9 cellular contexts compared by ENCODE assay signal in the genomic region with DNA sequence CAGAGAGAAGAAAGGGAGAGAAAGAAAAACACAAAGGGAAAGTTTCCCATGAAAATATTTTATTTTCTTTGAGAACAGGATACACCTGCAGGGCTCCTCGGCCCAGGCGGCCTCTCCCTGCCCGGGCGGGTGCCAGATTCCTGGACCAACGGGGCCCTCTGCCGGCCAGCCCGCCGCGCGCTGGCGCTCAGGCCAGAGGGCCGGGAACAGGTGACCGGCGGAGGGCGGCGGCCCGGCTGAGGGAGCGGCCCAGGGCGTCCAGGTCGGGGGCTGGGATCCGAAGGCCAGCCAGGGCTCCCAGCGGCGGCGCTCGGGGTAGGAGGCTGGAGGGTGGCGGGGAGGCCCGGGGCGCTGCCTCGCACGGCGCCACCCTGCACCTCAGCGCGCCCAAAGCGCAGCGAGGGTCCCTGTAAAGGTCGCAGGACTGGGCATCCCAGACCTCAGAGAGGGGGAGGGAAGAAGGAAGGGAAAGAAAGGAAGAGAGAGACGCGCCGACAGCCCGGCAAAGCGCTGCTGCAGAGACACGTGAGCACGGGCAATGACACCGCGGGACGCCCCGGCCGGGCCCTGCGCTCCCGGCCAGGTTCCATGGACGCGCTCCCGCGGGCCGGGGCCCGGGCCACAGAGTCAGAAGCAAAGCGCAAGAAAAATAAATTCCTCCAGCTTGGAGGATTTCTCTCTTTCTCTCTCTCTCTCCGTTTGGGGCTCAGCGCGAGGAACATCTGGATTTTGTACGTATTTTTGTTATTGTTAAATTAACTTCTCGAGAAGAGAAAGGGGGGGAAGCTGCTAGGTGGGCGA. TPM values are rescaled to one million over a fixed set of nuclear protein-coding genes. Genes with fewer than 3 reads are reported as not detected.
DNase-seq lines count a peak whose midpoint lies in the region; ATAC-seq and TF ChIP-seq lines count a peak whose summit lies in the region.
"Had no signal": no experiment of that assay in that cellular context is flagged by ENCODE, and none has a peak within 500 bp of the region (broad histone marks: within the 10 kb centered on the region; RNA-seq: fewer than 3 reads in every experiment).

No MANE protein-coding gene starts in this region.

- no peaks in the 10 kb centered on the region for H3K36me3 ChIP-seq in CD8-positive, alpha-beta memory T cell (ENCODE audit: insufficient read depth, low read length)
- H3K36me3 ChIP-seq in smooth muscle cell (ENCODE audit: low read depth): no peaks in the 10 kb centered on the region

- H3K36me3 Mint-ChIP-seq in CD8-positive, alpha-beta memory T cell: no peaks in the 10 kb centered on the region

- DNase-seq in CD8-positive, alpha-beta memory T cell: peak; percentile 24 to 67 (median 42)
- DNase-seq in NCI-H1092 (lab: John Stamatoyannopoulos, UW) (peak; percentile 63), cerebellar cortex (ENCODE audit: low spot score) (peak; percentile 69), islet precursor cell (peak; percentile 91), smooth muscle cell (lab: John Stamatoyannopoulos, UW; ENCODE audit: unreplicated experiment) (no peak), NCI-H526 treated with DMSO at 0.1 percent for 48 hours (lab: John Stamatoyannopoulos, UW) (no peak)

- peaks cover 11% of the 10 kb centered on the region for H3K27me3 ChIP-seq in CD8-positive, alpha-beta memory T cell (ENCODE audit: insufficient read depth, low read length, poor library complexity, severe bottlenecking)
- H3K27me3 ChIP-seq in smooth muscle cell (ENCODE audit: low read depth): no peaks in the 10 kb centered on the region

- peak overlapping the region; percentile 59 to 79 (median 70) for H3K4me3 Mint-ChIP-seq in CD8-positive, alpha-beta memory T cell

- no peak overlapping the region for H3K27ac ChIP-seq in CD8-positive, alpha-beta memory T cell (ENCODE audit: low read depth, low read length)
- peak overlapping the region; percentile 30 for H3K27ac ChIP-seq in VCaP
- H3K27ac ChIP-seq in smooth muscle cell (ENCODE audit: low read depth): peak overlapping the region; percentile 35

- no peaks in the 10 kb centered on the region for H3F3A ChIP-seq in smooth muscle cell (ENCODE audit: low read depth)

- H3K27me3 Mint-ChIP-seq in CD8-positive, alpha-beta memory T cell: peaks cover 10 to 26% of the 10 kb centered on the region in 2 donors

- peaks cover 6% of the 10 kb centered on the region for H3K4me1 ChIP-seq in CD8-positive, alpha-beta memory T cell (ENCODE audit: insufficient read depth, low read length)
- peaks cover 17% of the 10 kb centered on the region for H3K4me1 ChIP-seq in smooth muscle cell (ENCODE audit: low read depth)

- ATAC-seq in GM21381 (IDR thresholded peaks at IDR 0.05; ENCODE audit: unreplicated experiment): peak; percentile 62

- POLR2A ChIA-PET in CD8-positive, alpha-beta memory T cell (lab: Charles Lee): interaction anchor here (0.8 to 1.1 kb wide), 2 partner anchors 180 to 181 kb away, joined by 3 to 4 read pairs; no protein-coding TSS in a partner anchor

- H3K4me3 ChIP-seq in CD8-positive, alpha-beta memory T cell (ENCODE audit: low read length): peak overlapping the region; percentile 47
- peak overlapping the region; percentile 50 for H3K4me3 ChIP-seq in smooth muscle cell

- H4K20me1 ChIP-seq in smooth muscle cell (ENCODE audit: low read depth): peaks cover 18% of the 10 kb centered on the region

- peak overlapping the region; percentile 85 for H3K4me2 ChIP-seq in smooth muscle cell

- H3K79me2 ChIP-seq in smooth muscle cell (ENCODE audit: low read depth): no peaks in the 10 kb centered on the region

- peak overlapping the region; percentile 1 for H3K9ac ChIP-seq in smooth muscle cell (ENCODE audit: low read depth)

- H3K4me1 Mint-ChIP-seq in CD8-positive, alpha-beta memory T cell: peaks cover 6 to 16% (median 10%) of the 10 kb centered on the region in 3 donors

- peak overlapping the region; percentile 0 for H2AFZ ChIP-seq in smooth muscle cell (ENCODE audit: low read depth)

- H3K9me3 ChIP-seq in CD8-positive, alpha-beta memory T cell (ENCODE audit: low read length): no peaks in the 10 kb centered on the region
- no peaks in the 10 kb centered on the region for H3K9me3 ChIP-seq in smooth muscle cell (replicated peaks; ENCODE audit: low read depth)

- WGBS in smooth muscle cell (ENCODE audit: low lambda C conversion rate): under 1% methylated on average over 51 of the region's 63 CpGs

- CTCF ChIA-PET in CD8-positive, alpha-beta memory T cell (lab: Charles Lee): interaction anchor here (0.7 to 3.9 kb wide), 5 partner anchors 97 to 184 kb away, joined by 3 to 27 read pairs (median 23); no protein-coding TSS in a partner anchor

- no peaks in the 10 kb centered on the region for H3K9me3 Mint-ChIP-seq in CD8-positive, alpha-beta memory T cell

- H3K27ac Mint-ChIP-seq in CD8-positive, alpha-beta memory T cell: no peak overlapping the region

- TF ChIP-seq CTCF in VCaP (conservative IDR thresholded peaks at IDR 0.05) (peak; percentile 71), smooth muscle cell (IDR thresholded peaks at IDR 0.05; ENCODE audit: borderline replicate concordance, insufficient read depth, poor library complexity, severe bottlenecking) (peak; percentile 82)

RNA-seq across cellular contexts. Expression of a gene that starts 0.9 kb away (rescaled TPM):
- under 1 TPM; 0.07 to 0.13 TPM for total RNA-seq in CD8-positive, alpha-beta memory T cell
- not detected for polyA plus RNA-seq in CD8-positive, alpha-beta memory T cell
- 1.1 and 2.6 TPM in 2 replicates for total RNA-seq in smooth muscle cell
- polyA plus RNA-seq in smooth muscle cell: 0.03 and 0.76 TPM in 2 replicates

RNA-seq across cellular contexts. Expression of a gene that starts 60.0 kb away (rescaled TPM):
- total RNA-seq in CD8-positive, alpha-beta memory T cell: not detected
- not detected for polyA plus RNA-seq in CD8-positive, alpha-beta memory T cell
- 0.13 TPM in 1 of 2 replicates, not detected in the other for total RNA-seq in smooth muscle cell
- not detected in 2 replicates for polyA plus RNA-seq in smooth muscle cell
- total RNA-seq: T-helper 1 cell treated with Interleukin-12 subunit alpha and Interleukin-12 subunit beta and Interleukin-4 antibody, amounts not matched to agents 30 ng/mL and 1 ng/mL, for 36 hours had no signal

Comparison
In these comparisons a context has a peak if more than half of its experiments do, and no peak if none do; other contexts are left out.
1. DNase-seq: peak in CD8-positive, alpha-beta memory T cell (5 of 5), NCI-H1092 (single experiment), cerebellar cortex (single experiment) and islet precursor cell (single experiment); none in smooth muscle cell (single experiment) and NCI-H526 treated with DMSO at 0.1 percent for 48 hours (single experiment).